Comparison of ENCODE assay signal across 8 cellular contexts in the genomic region with DNA sequence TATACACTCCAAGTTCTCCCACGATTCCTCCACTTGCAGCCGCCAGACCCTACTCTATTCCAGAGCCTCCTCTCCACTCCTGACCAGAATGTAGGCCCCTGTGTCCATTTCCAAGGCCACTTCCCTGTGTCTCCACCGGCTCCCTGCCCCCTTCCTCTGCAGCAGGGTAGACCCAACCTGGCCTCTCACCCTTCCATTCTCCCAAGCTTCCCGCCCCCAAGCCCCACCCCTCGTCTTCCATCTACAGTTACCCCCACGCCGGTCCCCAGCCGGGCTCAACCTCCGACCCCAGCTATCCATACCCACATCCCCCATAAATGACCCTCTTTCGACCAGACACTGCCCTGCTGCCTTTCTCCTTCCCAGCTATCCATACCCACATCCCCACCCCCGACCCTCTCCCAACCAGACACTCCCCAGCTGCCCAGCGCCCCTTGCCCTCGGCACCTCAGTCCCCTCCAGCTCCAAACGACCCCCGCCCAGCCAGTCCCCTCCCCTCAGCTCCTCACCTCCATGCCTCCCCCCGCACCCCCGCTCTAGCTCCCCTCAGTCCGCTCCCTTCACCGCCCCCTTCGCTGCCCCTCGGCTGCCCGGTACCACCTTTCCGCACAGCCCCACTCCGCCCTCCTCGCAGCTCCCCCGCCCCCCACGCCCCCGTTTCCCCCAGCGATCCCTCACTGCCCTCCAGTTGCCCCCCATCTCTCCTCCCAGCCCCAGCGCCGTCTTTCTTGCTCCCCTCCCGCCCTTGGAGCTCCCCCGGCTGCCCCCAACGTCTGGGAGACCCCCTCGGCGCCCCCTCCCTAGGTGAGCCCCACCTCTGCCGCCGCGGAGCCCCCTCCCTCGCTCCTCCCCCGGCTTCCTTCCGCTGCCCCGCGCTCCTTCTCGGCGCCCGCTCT. TPM values are rescaled to one million over a fixed set of nuclear protein-coding genes. Genes with fewer than 3 reads are reported as not detected.
DNase-seq lines count a peak whose midpoint lies in the region; ATAC-seq and TF ChIP-seq lines count a peak whose summit lies in the region.

No MANE protein-coding gene starts in this region.

- no peaks in the 10 kb centered on the region for H3K9me3 ChIP-seq in HUES64 (ENCODE audit: insufficient read depth, low read depth, low read length)

- peak; percentile 23 for DNase-seq in AG20443 (ENCODE audit: low spot score)
- no peak for DNase-seq in coronary artery (ENCODE audit: low spot score)
- no peak for DNase-seq in naive B cell
- no peak for DNase-seq in 8988T
- DNase-seq in stimulated activated CD4-positive, alpha-beta T cell treated with anti-CD3 and anti-CD28 coated beads, Interleukin-2, amount 100 ng/mL, for 48 hours: no peak
- no peak for DNase-seq in NCI-H2227 (lab: John Stamatoyannopoulos, UW; ENCODE audit: unreplicated experiment)

- H3K9me3 Mint-ChIP-seq in naive B cell: peaks cover 0 to 3% (median 0%) of the 10 kb centered on the region in 7 donors

- no peak for ATAC-seq in naive B cell (ENCODE audit: low read depth in 2 of 2)
- no peak for ATAC-seq in HG02623 (IDR thresholded peaks at IDR 0.05; ENCODE audit: unreplicated experiment)

- 4% methylated on average over 42 of the region's 47 CpGs for WGBS in HUES64

- peak overlapping the region in 2 of 6 donors; percentile 52 to 77 for H3K27ac Mint-ChIP-seq in naive B cell

- H3K27me3 Mint-ChIP-seq in naive B cell: peaks cover 41 to 55% (median 50%) of the 10 kb centered on the region in 3 donors

- 0 out of 2 replicates have a peak, but pooled peaks cover 8% of the 10 kb centered on the region for H3K36me3 ChIP-seq in HUES64 (ENCODE audit: insufficient read depth, low read length)

- H3K27ac ChIP-seq in HUES64 (ENCODE audit: low read depth, low read length) (peak overlapping the region; percentile 69; the same call in 1 of the 2 replicates), coronary artery (no peak overlapping the region)

- H3K9ac ChIP-seq in HUES64 (ENCODE audit: low read depth, low read length): peak overlapping the region; percentile 70

- peak overlapping the region; percentile 69 for H3K4me3 ChIP-seq in HUES64 (ENCODE audit: low read length)
- peak overlapping the region; percentile 70 for H3K4me3 ChIP-seq in coronary artery

- TF ChIP-seq CTCF in coronary artery (IDR thresholded peaks at IDR 0.05): no peak

- H3K4me1 ChIP-seq in HUES64 (ENCODE audit: insufficient read depth, low read length): no peaks in the 10 kb centered on the region; the same call in 1 of the 2 replicates

- H3K36me3 Mint-ChIP-seq in naive B cell: peaks cover 0 to 9% of the 10 kb centered on the region in 2 donors

- H3K27me3 ChIP-seq in HUES64 (ENCODE audit: insufficient read depth, low read length): 0 out of 2 replicates have a peak, but pooled peaks cover 2% of the 10 kb centered on the region

- H3K4me1 Mint-ChIP-seq in naive B cell: peaks cover 10 to 21% (median 16%) of the 10 kb centered on the region in 3 donors

- H3K4me3 Mint-ChIP-seq in naive B cell: peak overlapping the region; percentile 29 to 76 (median 68)

RNA-seq across cellular contexts. Expression of a gene that starts 0.7 kb away (rescaled TPM):
- 15.3 TPM for polyA plus RNA-seq in HUES64 (2013, experiment 1 of 2)
- polyA plus RNA-seq in HUES64 (2013, experiment 2 of 2): 17.6 TPM
- not detected for polyA plus RNA-seq in naive B cell (ENCODE audit: low read depth in 6 of 6)

RNA-seq across cellular contexts. Expression of a gene that starts 43.8 kb away (rescaled TPM):
- polyA plus RNA-seq in HUES64 (2013, experiment 1 of 2): 6.9 TPM
- polyA plus RNA-seq in HUES64 (2013, experiment 2 of 2): 8.5 TPM
- polyA plus RNA-seq in naive B cell (ENCODE audit: low read depth in 6 of 6): 10 to 100 TPM; 24.3 to 34.9 (median 28.1) TPM
